Comparison of ENCODE assay signal across 10 cellular contexts in the genomic region with DNA sequence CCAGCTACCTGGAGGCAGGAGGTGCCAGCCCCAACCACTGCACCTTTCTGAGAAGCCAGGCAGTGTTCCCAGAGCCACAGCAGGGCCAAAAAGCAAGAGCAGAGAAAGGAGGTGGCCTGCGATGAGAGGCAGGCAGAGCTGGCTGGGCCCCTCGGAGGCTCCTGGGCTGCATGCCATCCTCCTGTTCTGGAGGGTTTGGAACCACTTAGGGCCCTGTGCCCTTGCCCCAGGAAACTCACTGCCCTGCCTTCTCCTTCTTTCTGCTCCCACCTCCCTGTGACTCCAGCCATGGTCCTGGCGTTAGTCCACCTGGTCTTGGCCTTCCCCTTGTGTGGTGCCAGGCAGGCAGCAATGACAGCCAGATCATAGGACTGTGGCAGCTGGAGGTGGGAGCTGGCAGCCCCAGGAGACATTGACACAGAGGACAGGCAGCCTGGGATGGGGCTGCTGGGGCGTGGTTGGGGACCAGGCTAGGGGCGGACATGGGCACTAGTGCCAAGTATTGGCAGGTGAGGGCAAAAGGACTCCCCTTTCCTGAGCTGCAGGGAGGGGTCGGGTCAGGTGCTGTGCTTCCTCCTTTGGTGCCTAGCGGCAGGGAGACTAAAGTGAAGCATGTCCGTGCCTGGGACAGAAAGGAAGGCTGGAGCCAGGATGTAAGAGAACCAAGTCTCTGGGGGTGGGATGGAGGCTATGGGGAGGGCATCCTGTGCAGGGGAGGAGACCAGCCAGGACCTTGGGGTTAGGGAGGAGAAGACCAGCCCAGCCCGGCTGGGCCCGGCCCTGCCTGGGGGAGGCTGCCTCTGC. TPM values are rescaled to one million over a fixed set of nuclear protein-coding genes. Genes with fewer than 3 reads are reported as not detected.
DNase-seq lines count a peak whose midpoint lies in the region; ATAC-seq and TF ChIP-seq lines count a peak whose summit lies in the region.
"Had no signal": no experiment of that assay in that cellular context is flagged by ENCODE, and none has a peak within 500 bp of the region (broad histone marks: within the 10 kb centered on the region; RNA-seq: fewer than 3 reads in every experiment).

No MANE protein-coding gene starts in this region.

- peak overlapping the region; percentile 93 for H3K4me2 ChIP-seq in DND-41 (ENCODE audit: insufficient read depth, low read length)

- H3K27ac ChIP-seq in DND-41 (ENCODE audit: low read length) = peak overlapping the region; percentile 69
- H3K27ac ChIP-seq: neutrophil had no signal

- H3K27me3 ChIP-seq in DND-41 (ENCODE audit: insufficient read depth, low read length, poor library complexity) = no peaks in the 10 kb centered on the region

- H3K27ac Mint-ChIP-seq in endothelial cell (ENCODE audit: unreplicated experiment) (no peak overlapping the region), osteocyte (ENCODE audit: unreplicated experiment) (no peak overlapping the region)

- peak overlapping the region; percentile 30 to 64; a peak in 3 of 4 replicates for H3K4me3 ChIP-seq in DND-41 (ENCODE audit: low read depth in 1 of 2, low read length in 2 of 2)

- peak; percentile 2; the same call in 1 of the 3 replicates for ATAC-seq in DND-41 (ENCODE audit: insufficient read depth, low read depth)
- ATAC-seq in GM21381 (IDR thresholded peaks at IDR 0.05; ENCODE audit: unreplicated experiment) = no peak

- peak overlapping the region; percentile 75 for H3K9ac ChIP-seq in DND-41 (ENCODE audit: low read depth, low read length)

- DNase-seq in DND-41 (no peak), NCI-H69 (lab: John Stamatoyannopoulos, UW) (peak; percentile 32), endothelial cell (ENCODE audit: low spot score) (no peak), osteocyte (ENCODE audit: extremely low spot score, unreplicated experiment) (peak; percentile 60), iPS-NIHi11 (ENCODE audit: low spot score) (no peak), globus pallidus (ENCODE audit: low spot score) (no peak), kidney tubule cell (ENCODE audit: low spot score) (no peak)
- DNase-seq: dermis blood vessel endothelial cell had no signal

- H3K36me3 ChIP-seq in DND-41 (ENCODE audit: insufficient read depth, low read length) = no peaks in the 10 kb centered on the region; the same call in 1 of the 2 replicates
- H3K36me3 ChIP-seq: neutrophil had no signal

- H4K20me1 ChIP-seq in DND-41 (ENCODE audit: insufficient read depth, low read length) = no peaks in the 10 kb centered on the region

- H3K9me3 ChIP-seq in DND-41 (ENCODE audit: insufficient read depth, low read length, severe bottlenecking) = no peaks in the 10 kb centered on the region
- H3K9me3 ChIP-seq: neutrophil had no signal

- TF ChIP-seq CTCF in DND-41 (IDR thresholded peaks at IDR 0.05; ENCODE audit: borderline replicate concordance, extremely low read depth, low read length, poor library complexity, severe bottlenecking) (no peak), endothelial cell (IDR thresholded peaks at IDR 0.05; ENCODE audit: unreplicated experiment) (no peak), osteocyte (IDR thresholded peaks at IDR 0.05) (no peak)

- peaks cover 57% of the 10 kb centered on the region for H3K4me1 ChIP-seq in DND-41 (ENCODE audit: insufficient read depth, low read length)

- H2AFZ ChIP-seq in DND-41 (ENCODE audit: low read depth, low read length) = no peak overlapping the region

- H3K27me3 Mint-ChIP-seq in endothelial cell (ENCODE audit: unreplicated experiment) = peaks cover 11% of the 10 kb centered on the region
- peaks cover 25% of the 10 kb centered on the region for H3K27me3 Mint-ChIP-seq in osteocyte (ENCODE audit: unreplicated experiment)

- H3K4me1 Mint-ChIP-seq in endothelial cell (ENCODE audit: unreplicated experiment) (peaks cover 10% of the 10 kb centered on the region), osteocyte (ENCODE audit: unreplicated experiment) (peaks cover 6% of the 10 kb centered on the region)

- peak overlapping the region; percentile 51 for H3K4me3 Mint-ChIP-seq in endothelial cell (ENCODE audit: unreplicated experiment)
- H3K4me3 Mint-ChIP-seq in osteocyte (ENCODE audit: unreplicated experiment) = peak overlapping the region; percentile 62

- peaks cover 13% of the 10 kb centered on the region for H3K79me2 ChIP-seq in DND-41 (ENCODE audit: insufficient read depth, low read length)

- H3K9me3 Mint-ChIP-seq in endothelial cell (ENCODE audit: unreplicated experiment) (no peaks in the 10 kb centered on the region), osteocyte (ENCODE audit: unreplicated experiment) (no peaks in the 10 kb centered on the region)

- H3K36me3 Mint-ChIP-seq in endothelial cell (ENCODE audit: low read depth, unreplicated experiment) (no peaks in the 10 kb centered on the region), osteocyte (ENCODE audit: unreplicated experiment) (no peaks in the 10 kb centered on the region)

RNA-seq across cellular contexts. Expression of a gene that starts 1.4 kb away (rescaled TPM):
- total RNA-seq in endothelial cell (ENCODE audit: unreplicated experiment) (3.5 TPM), osteocyte (0.38 and 0.39 TPM in 2 replicates)

Comparison
In these comparisons a context has a peak if more than half of its experiments do, and no peak if none do; other contexts are left out.
1. DNase-seq: peak in NCI-H69 (single experiment) and osteocyte (single experiment); none in DND-41 (single experiment), endothelial cell (single experiment), iPS-NIHi11 (single experiment), globus pallidus (single experiment) and kidney tubule cell (single experiment).